In genomic region chr20:64065062-64065972, GRCh38 we compare ENCODE assay signal across 12 cellular contexts. TPM values are rescaled to one million over a fixed set of nuclear protein-coding genes. Genes with fewer than 3 reads are reported as not detected.
DNase-seq lines count a peak whose midpoint lies in the region; ATAC-seq, FAIRE-seq and TF ChIP-seq lines count a peak whose summit lies in the region.
"Had no signal": no experiment of that assay in that cellular context is flagged by ENCODE, and none has a peak within 500 bp of the region (broad histone marks: within the 10 kb centered on the region; RNA-seq: fewer than 3 reads in every experiment).

No MANE protein-coding gene starts in this region.

- no peak overlapping the region for H2BK120ac ChIP-seq in H1 (replicated peaks; ENCODE audit: low read depth, low read length)

- H3K27ac Mint-ChIP-seq in activated naive CD4-positive, alpha-beta T cell treated with anti-CD3 and anti-CD28 coated beads, Interleukin-2, amount 50 U/mL, for 24 hours, result peak overlapping the region; percentile 17
- no peak overlapping the region for H3K27ac Mint-ChIP-seq in type B pancreatic cell

- no peaks in the 10 kb centered on the region for H3K27me3 Mint-ChIP-seq in activated naive CD4-positive, alpha-beta T cell treated with anti-CD3 and anti-CD28 coated beads, Interleukin-2, amount 50 U/mL, for 24 hours
- no peaks in the 10 kb centered on the region for H3K27me3 Mint-ChIP-seq in type B pancreatic cell

- peaks cover 19% of the 10 kb centered on the region for H3K79me2 ChIP-seq in PC-9 (ENCODE audit: low read depth)
- no peaks in the 10 kb centered on the region for H3K79me2 ChIP-seq in H1 (ENCODE audit: control insufficient read depth in 1 of 2, insufficient read depth in 2 of 2, low read length in 2 of 2)

- H2AFZ ChIP-seq in PC-9, result no peak overlapping the region
- no peak overlapping the region for H2AFZ ChIP-seq in H1 (ENCODE audit: low read length)
- H2AFZ ChIP-seq: parathyroid adenoma had no signal

- no TSS peak for BruUV-seq in PC-9 (replicated peaks; lab: Mats Ljungman, UMichigan)

- 0 out of 2 replicates have a peak overlapping the region, but pooled peaks have one; percentile 44 for H2BK5ac ChIP-seq in H1 (ENCODE audit: low read depth, low read length)

- H3F3A ChIP-seq in PC-9 (ENCODE audit: insufficient read depth, low read depth), result peaks cover 20% of the 10 kb centered on the region; the same call in 1 of the 2 replicates

- H3K9me3 Mint-ChIP-seq in activated naive CD4-positive, alpha-beta T cell treated with anti-CD3 and anti-CD28 coated beads, Interleukin-2, amount 50 U/mL, for 24 hours, result no peaks in the 10 kb centered on the region
- H3K9me3 Mint-ChIP-seq in type B pancreatic cell, result no peaks in the 10 kb centered on the region

- TF ChIP-seq RAD21 in H1 (IDR thresholded peaks at IDR 0.05 in 1 of 2, conservative IDR thresholded peaks at IDR 0.05 in 1 of 2; ENCODE audit: low read depth in 2 of 2, low read length in 2 of 2), result no peak

- 0 out of 2 replicates have a peak overlapping the region, but pooled peaks have one; percentile 9 for H4K8ac ChIP-seq in H1 (ENCODE audit: extremely low read depth, insufficient read depth, low read length)

- no peak overlapping the region for H4K5ac ChIP-seq in H1 (ENCODE audit: insufficient read length, low read depth, low read length)

- H3K27me3 ChIP-seq in PC-9 (ENCODE audit: insufficient read depth, low read depth) (no peaks in the 10 kb centered on the region), H1 (replicated peaks in 1 of 4; ENCODE audit: control insufficient read depth in 3 of 4, extremely low read depth in 1 of 4, insufficient read depth in 3 of 4, low read length in 3 of 4) (no peaks in the 10 kb centered on the region)
- H3K27me3 ChIP-seq: upper lobe of left lung had no signal

- POLR2A ChIA-PET in PC-9 (lab: Charles Lee; ENCODE audit: unreplicated experiment), result interaction anchor here (0.6 to 1.0 kb wide), 3 partner anchors 68 to 424 kb away, joined by 3 to 8 read pairs (median 3); no protein-coding TSS in a partner anchor
- POLR2A ChIA-PET in H1 (lab: Charles Lee; ENCODE audit: partially characterized antibody), result interaction anchor here (0.8 to 4.5 kb wide), 5 partner anchors 9 to 85 kb away, joined by 3 to 27 read pairs (median 4); partner anchors contain the start of genes OPRL1, PRPF6 and RGS19

- H3K4me1 ChIP-seq in PC-9 (replicated peaks; ENCODE audit: insufficient read depth) (peaks cover 47% of the 10 kb centered on the region), H1 (replicated peaks in 1 of 4; ENCODE audit: control insufficient read depth in 3 of 4, insufficient read depth in 4 of 4, low read length in 3 of 4) (peaks cover 3 to 20% (median 10%) of the 10 kb centered on the region in 4 experiments)

- TF ChIP-seq POLR2A in H1 (IDR thresholded peaks at IDR 0.05; ENCODE audit: control extremely low read depth in 1 of 2, low read depth in 2 of 2, low read length in 2 of 2), result no peak

- peak overlapping the region; percentile 82; the same call in 1 of the 2 replicates for H2AK5ac ChIP-seq in H1 (ENCODE audit: low read depth, low read length)

- H4K20me1 ChIP-seq in PC-9 (ENCODE audit: insufficient read depth), result peaks cover 11% of the 10 kb centered on the region
- peaks cover 2 to 8% of the 10 kb centered on the region in 2 experiments for H4K20me1 ChIP-seq in H1 (replicated peaks in 1 of 2; ENCODE audit: control insufficient read depth in 1 of 2, insufficient read depth in 2 of 2, low read length in 2 of 2)

- H3K4me3 ChIP-seq in PC-9, result no peak overlapping the region
- no peak overlapping the region for H3K4me3 ChIP-seq in H1 (ENCODE audit: extremely low read depth in 1 of 4, insufficient read depth in 2 of 4, low read depth in 3 of 4, low read length in 4 of 4)
- H3K4me3 ChIP-seq: upper lobe of left lung had no signal

- H3K9me3 ChIP-seq in PC-9 (ENCODE audit: insufficient read depth, low read depth) (no peaks in the 10 kb centered on the region), H1 (ENCODE audit: insufficient read depth in 2 of 2, low read depth in 1 of 2, low read length in 1 of 2) (no peaks in the 10 kb centered on the region)
- H3K9me3 ChIP-seq: upper lobe of left lung had no signal

- H3K18ac ChIP-seq in H1 (ENCODE audit: extremely low read depth, low read length), result no peak overlapping the region

- no peak for DNase-seq in activated naive CD4-positive, alpha-beta T cell treated with Interleukin-2 at 50 U/mL for 16 hours
- no peak for DNase-seq in PC-9
- no peak for DNase-seq in H1 (ENCODE audit: low read depth in 1 of 2, low spot score in 2 of 2)
- no peak for DNase-seq in type B pancreatic cell (ENCODE audit: extremely low spot score, unreplicated experiment)
- DNase-seq: NCI-H2081 treated with DMSO at 0.1 percent for 48 hours, SIG-M5 had no signal

- TF ChIP-seq CTCF in PC-9 (conservative IDR thresholded peaks at IDR 0.05) (no peak), H1 (IDR thresholded peaks at IDR 0.05; ENCODE audit: control extremely low read depth in 1 of 3, insufficient read depth in 1 of 3, low read depth in 1 of 3, low read length in 3 of 3) (no peak), type B pancreatic cell (conservative IDR thresholded peaks at IDR 0.05) (no peak)

- peak overlapping the region; percentile 68; the same call in 1 of the 2 replicates for H2BK12ac ChIP-seq in H1 (ENCODE audit: low read depth, low read length)

- H3K4me2 ChIP-seq in PC-9, result peak overlapping the region; percentile 96
- peak overlapping the region in 1 of 2 experiments; percentile 1; a peak in 1 of 4 replicates for H3K4me2 ChIP-seq in H1 (ENCODE audit: insufficient read depth in 1 of 2, low read depth in 2 of 2, low read length in 2 of 2)

- H3K23me2 ChIP-seq in H1 (ENCODE audit: low read depth, low read length), result peaks cover 2% of the 10 kb centered on the region; the same call in 1 of the 2 replicates

- WGBS in H1 (ENCODE audit: extremely low coverage in 1 of 2, insufficient coverage in 1 of 2, insufficient read length in 1 of 2, insufficient replicate concordance in 2 of 2, low coverage in 1 of 2, low lambda C conversion rate in 2 of 2, missing lambda C conversion rate in 1 of 2), 2 experiments, result 75% methylated on average over 17 of the region's 27 CpGs; no CpG with 5 or more reads in 1 of the 2 experiments

- H2BK15ac ChIP-seq in H1 (ENCODE audit: low read length), result no peak overlapping the region; the same call in 1 of the 2 replicates

- no peak overlapping the region for H3K23ac ChIP-seq in H1 (ENCODE audit: insufficient read length)

- no peak overlapping the region for H4K91ac ChIP-seq in H1 (replicated peaks; ENCODE audit: insufficient read length, low read length)

- no peaks in the 10 kb centered on the region for H3K9me2 ChIP-seq in PC-9 (ENCODE audit: insufficient read depth)

- no peaks in the 10 kb centered on the region for H3K79me1 ChIP-seq in H1 (ENCODE audit: low read depth, low read length)

- no peak overlapping the region for H3K4ac ChIP-seq in H1 (replicated peaks; ENCODE audit: insufficient read length, low read depth, low read length)

- CTCF ChIA-PET in PC-9 (lab: Charles Lee) (interaction anchor here (1.2 to 1.3 kb wide), 2 partner anchors 26 to 527 kb away, joined by 4 to 5 read pairs; no protein-coding TSS in a partner anchor), H1 (lab: Charles Lee; ENCODE audit: partially characterized antibody) (interaction anchor here (0.6 to 2.5 kb wide), 5 partner anchors 11 to 166 kb away, joined by 3 to 17 read pairs (median 4); partner anchors contain the start of genes OPRL1 and RGS19)

- H3K56ac ChIP-seq in H1 (replicated peaks; ENCODE audit: insufficient read length, low read depth, low read length), result no peak overlapping the region

- peaks cover 36% of the 10 kb centered on the region for H3K4me1 Mint-ChIP-seq in activated naive CD4-positive, alpha-beta T cell treated with anti-CD3 and anti-CD28 coated beads, Interleukin-2, amount 50 U/mL, for 24 hours
- peaks cover 16% of the 10 kb centered on the region for H3K4me1 Mint-ChIP-seq in type B pancreatic cell (ENCODE audit: unreplicated experiment)

- no peak for FAIRE-seq in H1 (lab: Jason Lieb, UNC)

- H3K36me3 ChIP-seq in PC-9 (ENCODE audit: low read depth) (no peaks in the 10 kb centered on the region), H1 (ENCODE audit: control insufficient read depth in 2 of 4, insufficient read depth in 4 of 4, low read length in 3 of 4) (no peaks in the 10 kb centered on the region)
- H3K36me3 ChIP-seq: upper lobe of left lung had no signal

- intact Hi-C loops in PC-9 (cut with micrococcal nuclease; ENCODE audit: unreplicated experiment), result loop anchor here (10.0 kb wide), 1 partner anchor 201 kb away; the partner anchor contains the start of genes ABHD16B and TPD52L2

- H3K14ac ChIP-seq in H1 (ENCODE audit: insufficient read length), result no peak overlapping the region

- H3K36me3 Mint-ChIP-seq in activated naive CD4-positive, alpha-beta T cell treated with anti-CD3 and anti-CD28 coated beads, Interleukin-2, amount 50 U/mL, for 24 hours, result no peaks in the 10 kb centered on the region
- no peaks in the 10 kb centered on the region for H3K36me3 Mint-ChIP-seq in type B pancreatic cell

- H3K9ac ChIP-seq in H1 (replicated peaks in 1 of 4; ENCODE audit: extremely low read depth in 1 of 4, low read depth in 3 of 4, low read length in 3 of 4), result no peak overlapping the region
- H3K9ac ChIP-seq: parathyroid adenoma had no signal

- no peak overlapping the region for H2BK20ac ChIP-seq in H1 (ENCODE audit: low read length)

- H3K4me3 Mint-ChIP-seq in activated naive CD4-positive, alpha-beta T cell treated with anti-CD3 and anti-CD28 coated beads, Interleukin-2, amount 50 U/mL, for 24 hours, result no peak overlapping the region
- H3K4me3 Mint-ChIP-seq in type B pancreatic cell, result peak overlapping the region; percentile 36

- ATAC-seq in HG03095 (IDR thresholded peaks at IDR 0.05; ENCODE audit: unreplicated experiment), result no peak
- no peak for ATAC-seq in GM21381 (IDR thresholded peaks at IDR 0.05; ENCODE audit: unreplicated experiment)
- no peak for ATAC-seq in HG02763 (IDR thresholded peaks at IDR 0.05; ENCODE audit: unreplicated experiment)

- TF ChIP-seq EP300 in H1 (IDR thresholded peaks at IDR 0.05; ENCODE audit: borderline replicate concordance in 1 of 2, low read depth in 2 of 2, low read length in 2 of 2), result no peak

- H3K27ac ChIP-seq in PC-9 (peak overlapping the region; percentile 22; the same call in 1 of the 2 replicates), H1 (ENCODE audit: low read depth, low read length) (no peak overlapping the region)
- H3K27ac ChIP-seq: upper lobe of left lung had no signal

RNA-seq across cellular contexts. Expression of gene TCEA2, which starts 2.3 kb away (rescaled TPM):
- 100 and 156 TPM in 2 replicates for total RNA-seq in PC-9 (2021)
- total RNA-seq in H1 (2021; fragmentation: NEBNext Ultra II Directional; extraction: Animal tissue kit (Norgen Biotek cat#: 25700)), result 41.4 and 46.3 TPM in 2 replicates
- 42.3 and 66.0 TPM in 2 replicates for polyA plus RNA-seq in H1 (2011; rRNA removed)
- polyA plus RNA-seq in H1 (2011; cell fraction: cytosol; rRNA removed), result 52.5 TPM
- polyA plus RNA-seq in H1 (2011; cell fraction: nucleus; rRNA removed), result 118 TPM
- 34.2 to 60.1 TPM (median 48.8 TPM) in 4 replicates for polyA plus RNA-seq in H1 (2012, experiment 1 of 2)
- 35.4 TPM for polyA plus RNA-seq in H1 (2012, experiment 2 of 2)
- 55.3 TPM for polyA plus RNA-seq in H1 (2013, experiment 1 of 2)
- 51.7 TPM for polyA plus RNA-seq in H1 (2013, experiment 2 of 2)
- polyA minus RNA-seq in H1 (2011; rRNA and poly(A)+ RNA removed), result 9.5 and 12.8 TPM in 2 replicates
- polyA minus RNA-seq in H1 (2011; cell fraction: cytosol; rRNA and poly(A)+ RNA removed), result 14.2 TPM
- polyA minus RNA-seq in H1 (2011; cell fraction: nucleus; rRNA and poly(A)+ RNA removed), result 35.6 TPM
- total RNA-seq in type B pancreatic cell (ENCODE audit: low replicate concordance), result 33.4 and 73.3 TPM in 2 replicates

RNA-seq across cellular contexts. Expression of gene RGS19, which starts 14.0 kb away (rescaled TPM):
- 33.3 and 39.2 TPM in 2 replicates for total RNA-seq in PC-9 (2021)
- total RNA-seq in H1 (2021; fragmentation: NEBNext Ultra II Directional; extraction: Animal tissue kit (Norgen Biotek cat#: 25700)), result 12.7 and 13.1 TPM in 2 replicates
- polyA plus RNA-seq in H1 (2011; rRNA removed), result 16.8 and 21.9 TPM in 2 replicates
- polyA plus RNA-seq in H1 (2011; cell fraction: cytosol; rRNA removed), result 14.6 TPM
- 18.9 TPM for polyA plus RNA-seq in H1 (2011; cell fraction: nucleus; rRNA removed)
- 9.5 to 12.1 TPM (median 10.6 TPM) in 4 replicates for polyA plus RNA-seq in H1 (2012, experiment 1 of 2)
- polyA plus RNA-seq in H1 (2012, experiment 2 of 2), result 8.8 TPM
- polyA plus RNA-seq in H1 (2013, experiment 1 of 2), result 9.0 TPM
- 8.9 TPM for polyA plus RNA-seq in H1 (2013, experiment 2 of 2)
- 4.3 and 4.8 TPM in 2 replicates for polyA minus RNA-seq in H1 (2011; rRNA and poly(A)+ RNA removed)
- 8.7 TPM for polyA minus RNA-seq in H1 (2011; cell fraction: cytosol; rRNA and poly(A)+ RNA removed)
- 6.3 TPM for polyA minus RNA-seq in H1 (2011; cell fraction: nucleus; rRNA and poly(A)+ RNA removed)
- total RNA-seq in type B pancreatic cell (ENCODE audit: low replicate concordance), result 8.4 and 9.5 TPM in 2 replicates

RNA-seq across cellular contexts. Expression of gene OPRL1, which starts 14.6 kb away (rescaled TPM):
- 1.5 and 2.7 TPM in 2 replicates for total RNA-seq in PC-9 (2021)
- total RNA-seq in H1 (2021; fragmentation: NEBNext Ultra II Directional; extraction: Animal tissue kit (Norgen Biotek cat#: 25700)), result 0.52 and 0.63 TPM in 2 replicates
- polyA plus RNA-seq in H1 (2011; rRNA removed), result 0.98 and 2.0 TPM in 2 replicates
- polyA plus RNA-seq in H1 (2011; cell fraction: cytosol; rRNA removed), result 1.3 TPM
- 2.1 TPM for polyA plus RNA-seq in H1 (2011; cell fraction: nucleus; rRNA removed)
- 0.52 to 1.4 TPM (median 1.1 TPM) in 4 replicates for polyA plus RNA-seq in H1 (2012, experiment 1 of 2)
- polyA plus RNA-seq in H1 (2012, experiment 2 of 2), result 0.81 TPM
- polyA plus RNA-seq in H1 (2013, experiment 1 of 2), result 0.39 TPM
- 0.46 TPM for polyA plus RNA-seq in H1 (2013, experiment 2 of 2)
- 1.2 and 1.4 TPM in 2 replicates for polyA minus RNA-seq in H1 (2011; rRNA and poly(A)+ RNA removed)
- 1.4 TPM for polyA minus RNA-seq in H1 (2011; cell fraction: cytosol; rRNA and poly(A)+ RNA removed)
- 0.50 TPM for polyA minus RNA-seq in H1 (2011; cell fraction: nucleus; rRNA and poly(A)+ RNA removed)
- 0.50 and 1.9 TPM in 2 replicates for total RNA-seq in type B pancreatic cell (ENCODE audit: low replicate concordance)

RNA-seq across cellular contexts. Expression of gene SOX18, which starts 15.9 kb away (rescaled TPM):
- total RNA-seq in PC-9 (2021) (0.83 TPM in 1 of 2 replicates, not detected in the other), type B pancreatic cell (ENCODE audit: low replicate concordance) (0.72 and 1.2 TPM in 2 replicates)
- 0.23 TPM in 1 of 2 replicates, not detected in the other for total RNA-seq in H1 (2021; fragmentation: NEBNext Ultra II Directional; extraction: Animal tissue kit (Norgen Biotek cat#: 25700))
- polyA plus RNA-seq in H1 (2011; rRNA removed), result 0.08 and 0.09 TPM in 2 replicates
- polyA plus RNA-seq in H1 (2011; cell fraction: cytosol; rRNA removed), result not detected
- 0.13 TPM for polyA plus RNA-seq in H1 (2011; cell fraction: nucleus; rRNA removed)
- polyA plus RNA-seq in H1 (2012, experiment 1 of 2), result 0.14 to 0.16 TPM in 2 of 4 replicates, not detected in the others
- polyA plus RNA-seq in H1 (2012, experiment 2 of 2), result 0.22 TPM
- 0.34 TPM for polyA plus RNA-seq in H1 (2013, experiment 1 of 2)
- polyA plus RNA-seq in H1 (2013, experiment 2 of 2), result 0.39 TPM
- polyA minus RNA-seq in H1 (2011; rRNA and poly(A)+ RNA removed), result not detected in 2 replicates
- not detected for polyA minus RNA-seq in H1 (2011; cell fraction: cytosol; rRNA and poly(A)+ RNA removed)
- 0.30 TPM for polyA minus RNA-seq in H1 (2011; cell fraction: nucleus; rRNA and poly(A)+ RNA removed)

RNA-seq across cellular contexts. Expression of gene LKAAEAR1, which starts 18.9 kb away (rescaled TPM):
- total RNA-seq in PC-9 (2021) (not detected in 2 replicates), type B pancreatic cell (ENCODE audit: low replicate concordance) (not detected in 2 replicates)
- 0.41 and 0.52 TPM in 2 replicates for total RNA-seq in H1 (2021; fragmentation: NEBNext Ultra II Directional; extraction: Animal tissue kit (Norgen Biotek cat#: 25700))
- 0.53 and 0.91 TPM in 2 replicates for polyA plus RNA-seq in H1 (2011; rRNA removed)
- 0.65 TPM for polyA plus RNA-seq in H1 (2011; cell fraction: cytosol; rRNA removed)
- 0.34 TPM for polyA plus RNA-seq in H1 (2011; cell fraction: nucleus; rRNA removed)
- polyA plus RNA-seq in H1 (2012, experiment 1 of 2), result 0.24 TPM in 1 of 4 replicates, not detected in the others
- polyA plus RNA-seq in H1 (2012, experiment 2 of 2), result not detected
- 0.20 TPM for polyA plus RNA-seq in H1 (2013, experiment 1 of 2)
- 0.28 TPM for polyA plus RNA-seq in H1 (2013, experiment 2 of 2)
- polyA minus RNA-seq in H1 (2011; rRNA and poly(A)+ RNA removed), result not detected in 2 replicates
- polyA minus RNA-seq in H1 (2011; cell fraction: cytosol; rRNA and poly(A)+ RNA removed), result not detected
- polyA minus RNA-seq in H1 (2011; cell fraction: nucleus; rRNA and poly(A)+ RNA removed), result not detected
